14 cellular contexts compared by ENCODE assay signal in genomic region chr1:206609229-206609991, GRCh38. TPM values are rescaled to one million over a fixed set of nuclear protein-coding genes. Genes with fewer than 3 reads are reported as not detected.
DNase-seq lines count a peak whose midpoint lies in the region; ATAC-seq and TF ChIP-seq lines count a peak whose summit lies in the region.
"Had no signal": no experiment of that assay in that cellular context is flagged by ENCODE, and none has a peak within 500 bp of the region (broad histone marks: within the 10 kb centered on the region; RNA-seq: fewer than 3 reads in every experiment).

No MANE protein-coding gene starts in this region.

- intact Hi-C loops in activated T-helper 2 cell treated with anti-CD3 and anti-CD28 coated beads, Interferon-gamma antibody, Interleukin-2, Interleukin-4, amounts not matched to agents 10 μg/mL and 5 μg/mL and 100 μg/mL, durations not matched to agents 14 hours and 24 hours and 36 hours (cut with micrococcal nuclease): loop anchor here (1.0 kb wide), 1 partner anchor 19 kb away; no protein-coding TSS in a partner anchor

- H3K4me3 ChIP-seq in HFF-Myc (replicated peaks; ENCODE audit: low read depth, low read length): no peak overlapping the region
- H3K4me3 ChIP-seq: coronary artery, prostate gland, stomach had no signal

- peak overlapping the region; percentile 98 for H3K27ac Mint-ChIP-seq in activated T-cell treated with anti-CD3 and anti-CD28 coated beads, Interleukin-2, amount 50 U/mL, for 72 hours
- H3K27ac Mint-ChIP-seq in activated T-helper 2 cell treated with anti-CD3 and anti-CD28 coated beads, Interferon-gamma antibody, Interleukin-2, Interleukin-4, amounts not matched to agents 10 μg/mL and 5 μg/mL and 100 μg/mL, durations not matched to agents 14 hours and 24 hours and 36 hours: peak overlapping the region; percentile 84
- H3K27ac Mint-ChIP-seq in stimulated activated memory B cell treated with anti-CD40 and anti-IgM and Interleukin-4, amounts not matched to agents 10 μg/mL and 1 μg/mL and 100 μg/mL, for 72 hours: peak overlapping the region; percentile 84

- no peaks in the 10 kb centered on the region for H3K9me3 Mint-ChIP-seq in activated T-cell treated with anti-CD3 and anti-CD28 coated beads, Interleukin-2, amount 50 U/mL, for 72 hours
- H3K9me3 Mint-ChIP-seq in activated T-helper 2 cell treated with anti-CD3 and anti-CD28 coated beads, Interferon-gamma antibody, Interleukin-2, Interleukin-4, amounts not matched to agents 10 μg/mL and 5 μg/mL and 100 μg/mL, durations not matched to agents 14 hours and 24 hours and 36 hours: no peaks in the 10 kb centered on the region
- no peaks in the 10 kb centered on the region for H3K9me3 Mint-ChIP-seq in stimulated activated memory B cell treated with anti-CD40 and anti-IgM and Interleukin-4, amounts not matched to agents 10 μg/mL and 1 μg/mL and 100 μg/mL, for 72 hours

- H3K36me3 Mint-ChIP-seq in activated T-cell treated with anti-CD3 and anti-CD28 coated beads, Interleukin-2, amount 50 U/mL, for 72 hours (ENCODE audit: insufficient read depth in 2 of 2): peaks cover 7 to 29% of the 10 kb centered on the region in 2 donors
- H3K36me3 Mint-ChIP-seq in activated T-helper 2 cell treated with anti-CD3 and anti-CD28 coated beads, Interferon-gamma antibody, Interleukin-2, Interleukin-4, amounts not matched to agents 10 μg/mL and 5 μg/mL and 100 μg/mL, durations not matched to agents 14 hours and 24 hours and 36 hours (ENCODE audit: low read depth): peaks cover 61% of the 10 kb centered on the region
- H3K36me3 Mint-ChIP-seq in stimulated activated memory B cell treated with anti-CD40 and anti-IgM and Interleukin-4, amounts not matched to agents 10 μg/mL and 1 μg/mL and 100 μg/mL, for 72 hours: peaks cover 32% of the 10 kb centered on the region

- ATAC-seq in activated T-cell treated with anti-CD3 and anti-CD28 coated beads, Interleukin-2, amount 50 U/mL, for 72 hours (replicated peaks in 1 of 2): peak; percentile 46 to 53
- ATAC-seq in stimulated activated memory B cell treated with anti-CD40 and anti-IgM and Interleukin-4, amounts not matched to agents 10 μg/mL and 1 μg/mL and 100 μg/mL, for 72 hours: peak; percentile 61

- H3K27me3 Mint-ChIP-seq in activated T-cell treated with anti-CD3 and anti-CD28 coated beads, Interleukin-2, amount 50 U/mL, for 72 hours (ENCODE audit: low read depth): no peaks in the 10 kb centered on the region
- no peaks in the 10 kb centered on the region for H3K27me3 Mint-ChIP-seq in activated T-helper 2 cell treated with anti-CD3 and anti-CD28 coated beads, Interferon-gamma antibody, Interleukin-2, Interleukin-4, amounts not matched to agents 10 μg/mL and 5 μg/mL and 100 μg/mL, durations not matched to agents 14 hours and 24 hours and 36 hours (ENCODE audit: low read depth)
- no peaks in the 10 kb centered on the region for H3K27me3 Mint-ChIP-seq in stimulated activated memory B cell treated with anti-CD40 and anti-IgM and Interleukin-4, amounts not matched to agents 10 μg/mL and 1 μg/mL and 100 μg/mL, for 72 hours

- DNase-seq in activated T-cell treated with anti-CD3 and anti-CD28 coated beads, Interleukin-2, amount 50 U/mL, for 72 hours: no peak
- DNase-seq in activated T-cell treated with anti-CD3 and anti-CD28 coated beads for 4 hours: no peak
- peak; percentile 14 for DNase-seq in HFF-Myc (ENCODE audit: extremely low read depth, low read depth)
- no peak for DNase-seq in activated T-helper 2 cell treated with anti-CD3 and anti-CD28 coated beads, Interferon-gamma antibody, Interleukin-2, Interleukin-4, amounts not matched to agents 10 μg/mL and 5 μg/mL and 100 μg/mL, durations not matched to agents 14 hours and 24 hours and 36 hours (ENCODE audit: low spot score)
- DNase-seq in NCI-H2227 treated with DMSO at 0.1 percent for 48 hours (lab: John Stamatoyannopoulos, UW): no peak
- DNase-seq in NCI-H69 (lab: John Stamatoyannopoulos, UW): no peak
- DNase-seq in NCI-H2029 (lab: John Stamatoyannopoulos, UW): no peak
- DNase-seq: GOT3, NCI-H146, SIG-M5, stomach had no signal

- H3K4me3 Mint-ChIP-seq in activated T-cell treated with anti-CD3 and anti-CD28 coated beads, Interleukin-2, amount 50 U/mL, for 72 hours: peak overlapping the region; percentile 65 to 90
- peak overlapping the region; percentile 62 for H3K4me3 Mint-ChIP-seq in activated T-helper 2 cell treated with anti-CD3 and anti-CD28 coated beads, Interferon-gamma antibody, Interleukin-2, Interleukin-4, amounts not matched to agents 10 μg/mL and 5 μg/mL and 100 μg/mL, durations not matched to agents 14 hours and 24 hours and 36 hours (ENCODE audit: low read depth)
- peak overlapping the region; percentile 24 for H3K4me3 Mint-ChIP-seq in stimulated activated memory B cell treated with anti-CD40 and anti-IgM and Interleukin-4, amounts not matched to agents 10 μg/mL and 1 μg/mL and 100 μg/mL, for 72 hours

- H3K4me1 Mint-ChIP-seq in activated T-cell treated with anti-CD3 and anti-CD28 coated beads, Interleukin-2, amount 50 U/mL, for 72 hours (ENCODE audit: low read depth): peaks cover 61% of the 10 kb centered on the region
- H3K4me1 Mint-ChIP-seq in activated T-helper 2 cell treated with anti-CD3 and anti-CD28 coated beads, Interferon-gamma antibody, Interleukin-2, Interleukin-4, amounts not matched to agents 10 μg/mL and 5 μg/mL and 100 μg/mL, durations not matched to agents 14 hours and 24 hours and 36 hours (ENCODE audit: low read depth): peaks cover 34% of the 10 kb centered on the region
- peaks cover 55% of the 10 kb centered on the region for H3K4me1 Mint-ChIP-seq in stimulated activated memory B cell treated with anti-CD40 and anti-IgM and Interleukin-4, amounts not matched to agents 10 μg/mL and 1 μg/mL and 100 μg/mL, for 72 hours

- TF ChIP-seq CTCF in HFF-Myc (IDR thresholded peaks at IDR 0.05; ENCODE audit: low read depth, low read length, missing control alignments): no peak

RNA-seq across cellular contexts. Expression of gene EIF2D, which starts 2.9 kb away (rescaled TPM):
- total RNA-seq in activated T-cell treated with anti-CD3 and anti-CD28 coated beads, Interleukin-2, amount 50 U/mL, for 72 hours: 100 to 1,000 TPM; 129 to 158 TPM
- 72.7 and 73.3 TPM in 2 replicates for total RNA-seq in activated T-helper 2 cell treated with anti-CD3 and anti-CD28 coated beads, Interferon-gamma antibody, Interleukin-2, Interleukin-4, amounts not matched to agents 10 μg/mL and 5 μg/mL and 100 μg/mL, durations not matched to agents 14 hours and 24 hours and 36 hours

RNA-seq across cellular contexts. Expression of gene DYRK3, which starts 25.9 kb away (rescaled TPM):
- total RNA-seq in activated T-cell treated with anti-CD3 and anti-CD28 coated beads, Interleukin-2, amount 50 U/mL, for 72 hours: 1 to 10 TPM; 5.9 to 8.7 TPM
- 12.1 and 13.0 TPM in 2 replicates for total RNA-seq in activated T-helper 2 cell treated with anti-CD3 and anti-CD28 coated beads, Interferon-gamma antibody, Interleukin-2, Interleukin-4, amounts not matched to agents 10 μg/mL and 5 μg/mL and 100 μg/mL, durations not matched to agents 14 hours and 24 hours and 36 hours

Comparison
In these comparisons a context has a peak if more than half of its experiments do, and no peak if none do; other contexts are left out.
1. H3K4me3 Mint-ChIP-seq: peak in every context shown above with its lines; median percentile 78 in activated T-cell treated with anti-CD3 and anti-CD28 coated beads, Interleukin-2, amount 50 U/mL, for 72 hours; 62 in activated T-helper 2 cell treated with anti-CD3 and anti-CD28 coated beads, Interferon-gamma antibody, Interleukin-2, Interleukin-4, amounts not matched to agents 10 μg/mL and 5 μg/mL and 100 μg/mL, durations not matched to agents 14 hours and 24 hours and 36 hours; 24 in stimulated activated memory B cell treated with anti-CD40 and anti-IgM and Interleukin-4, amounts not matched to agents 10 μg/mL and 1 μg/mL and 100 μg/mL, for 72 hours.